ENCODE assay signal across 9 cellular contexts in the genomic region with DNA sequence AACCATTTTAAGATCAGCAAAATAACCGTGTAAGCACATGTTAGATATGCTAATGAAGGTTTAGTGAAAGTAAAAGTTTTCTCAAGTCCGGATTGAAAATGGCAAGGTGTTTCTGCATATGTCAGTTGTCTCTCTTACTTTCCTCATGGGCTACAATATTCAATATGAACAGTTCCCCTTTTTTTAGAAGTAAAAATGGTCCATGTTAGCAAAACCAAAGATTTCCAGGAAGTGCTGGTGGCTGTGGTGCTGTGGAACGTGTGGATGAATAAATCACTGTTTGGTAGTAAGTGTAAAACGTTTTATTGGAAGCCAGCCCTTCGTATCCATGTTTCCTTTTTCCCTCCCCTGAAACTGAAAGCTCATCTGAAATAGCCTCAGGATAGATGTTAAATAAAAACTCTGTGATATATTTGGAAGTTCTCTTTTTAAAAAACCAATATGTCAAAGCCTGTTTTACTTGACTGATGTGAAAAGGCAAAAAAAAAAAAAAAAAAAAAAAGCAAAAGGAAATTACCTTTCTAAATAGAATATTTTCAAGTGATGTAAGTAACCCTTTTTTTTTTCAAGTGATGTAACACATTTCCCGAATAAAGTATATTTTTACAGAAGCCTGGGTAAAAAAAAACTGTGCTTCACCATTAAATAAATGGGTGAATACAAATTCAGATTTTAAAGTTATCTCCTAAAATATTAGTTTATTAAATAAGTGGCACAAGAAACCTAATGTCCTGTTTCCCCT. TPM values are rescaled to one million over a fixed set of nuclear protein-coding genes. Genes with fewer than 3 reads are reported as not detected.
DNase-seq lines count a peak whose midpoint lies in the region; ATAC-seq and TF ChIP-seq lines count a peak whose summit lies in the region.
"Had no signal": no experiment of that assay in that cellular context is flagged by ENCODE, and none has a peak within 500 bp of the region (broad histone marks: within the 10 kb centered on the region; RNA-seq: fewer than 3 reads in every experiment).

No MANE protein-coding gene starts in this region.

- H3K9me3 ChIP-seq in MG63 (no peaks in the 10 kb centered on the region), stomach (no peaks in the 10 kb centered on the region), prostate gland (no peaks in the 10 kb centered on the region)

- peaks cover 19% of the 10 kb centered on the region for H3K27me3 Mint-ChIP-seq in activated T-cell treated with anti-CD3 and anti-CD28 coated beads, Interleukin-2, amount 50 U/mL, for 72 hours (ENCODE audit: low read depth)

- no peaks in the 10 kb centered on the region for H3K9me3 Mint-ChIP-seq in activated T-cell treated with anti-CD3 and anti-CD28 coated beads, Interleukin-2, amount 50 U/mL, for 72 hours

- peak overlapping the region in 4 of 5 donors; percentile 24 to 58 (median 56) for H3K27ac ChIP-seq in stomach
- H3K27ac ChIP-seq in prostate gland: no peak overlapping the region
- H3K27ac ChIP-seq: C4-2B had no signal

- peak overlapping the region; percentile 16 to 70 for H3K4me3 Mint-ChIP-seq in activated T-cell treated with anti-CD3 and anti-CD28 coated beads, Interleukin-2, amount 50 U/mL, for 72 hours

- H3K4me3 ChIP-seq in MG63 (peak overlapping the region; percentile 20), fibroblast of the aortic adventitia (ENCODE audit: low read depth, low read length) (peak overlapping the region; percentile 29), stomach (peak overlapping the region in 3 of 4 donors; percentile 16 to 34 (median 25)), prostate gland (no peak overlapping the region)

- peaks cover 2% of the 10 kb centered on the region in 2 donors for H3K36me3 Mint-ChIP-seq in activated T-cell treated with anti-CD3 and anti-CD28 coated beads, Interleukin-2, amount 50 U/mL, for 72 hours (ENCODE audit: insufficient read depth in 2 of 2)

- H3K4me1 ChIP-seq in stomach (peaks cover 0 to 27% (median 17%) of the 10 kb centered on the region in 4 donors), prostate gland (replicated peaks) (no peaks in the 10 kb centered on the region)

- no peak for TF ChIP-seq EP300 in stomach (IDR thresholded peaks at IDR 0.05)

- TF ChIP-seq CTCF in fibroblast of the aortic adventitia (IDR thresholded peaks at IDR 0.05; ENCODE audit: insufficient read depth, low read length): no peak
- TF ChIP-seq CTCF in stomach (IDR thresholded peaks at IDR 0.05): no peak
- no peak for TF ChIP-seq CTCF in prostate gland (IDR thresholded peaks at IDR 0.05)

- no peak for DNase-seq in activated T-cell treated with anti-CD3 and anti-CD28 coated beads, Interleukin-2, amount 50 U/mL, for 72 hours
- no peak for DNase-seq in activated T-cell treated with anti-CD3 and anti-CD28 coated beads for 4 hours
- no peak for DNase-seq in MG63
- DNase-seq in fibroblast of the aortic adventitia (ENCODE audit: low read depth): peak; percentile 29
- no peak for DNase-seq in stomach
- no peak for DNase-seq in stimulated activated CD4-positive, alpha-beta T cell treated with anti-CD3 and anti-CD28 coated beads, Interleukin-1b, Interleukin-23, amount 100 ng/mL, for 48 hours
- no peak for DNase-seq in prostate gland (ENCODE audit: low spot score)
- no peak for DNase-seq in kidney glomerular epithelial cell (lab: John Stamatoyannopoulos, UW)

- no peak overlapping the region for H3K27ac Mint-ChIP-seq in activated T-cell treated with anti-CD3 and anti-CD28 coated beads, Interleukin-2, amount 50 U/mL, for 72 hours

- H3K36me3 ChIP-seq in MG63: no peaks in the 10 kb centered on the region
- no peaks in the 10 kb centered on the region for H3K36me3 ChIP-seq in stomach
- H3K36me3 ChIP-seq in prostate gland: no peaks in the 10 kb centered on the region

- peaks cover 35% of the 10 kb centered on the region for H3K4me1 Mint-ChIP-seq in activated T-cell treated with anti-CD3 and anti-CD28 coated beads, Interleukin-2, amount 50 U/mL, for 72 hours (ENCODE audit: low read depth)

- TF ChIP-seq POLR2A in stomach (IDR thresholded peaks at IDR 0.05): no peak
- TF ChIP-seq POLR2A in prostate gland (IDR thresholded peaks at IDR 0.05): no peak

- H3K27me3 ChIP-seq in MG63 (no peaks in the 10 kb centered on the region), stomach (no peaks in the 10 kb centered on the region), prostate gland (replicated peaks; ENCODE audit: insufficient read depth) (no peaks in the 10 kb centered on the region)

- intact Hi-C loops in stomach (cut with DNase I; ENCODE audit: low total_unique reads) (no loop called here), prostate gland (cut with DNase I) (no loop called here)

- WGBS in stomach, 5 donors: 3 to 11% (median 8%) methylated on average over 6 of the region's 6 CpGs
- WGBS in prostate gland: 32% methylated on average over 6 of the region's 6 CpGs

- ATAC-seq in activated T-cell treated with anti-CD3 and anti-CD28 coated beads, Interleukin-2, amount 50 U/mL, for 72 hours (replicated peaks in 1 of 2): no peak

RNA-seq across cellular contexts. Expression of a gene that starts 41.9 kb away (rescaled TPM):
- 10 to 100 TPM; 25.0 to 27.1 TPM for total RNA-seq in activated T-cell treated with anti-CD3 and anti-CD28 coated beads, Interleukin-2, amount 50 U/mL, for 72 hours
- total RNA-seq in MG63 (2014; rRNA removed; shearing (Covaris generic); ENCODE audit: low replicate concordance): 0.91 and 0.99 TPM in 2 replicates
- total RNA-seq in fibroblast of the aortic adventitia (ENCODE audit: low replicate concordance): 1.9 and 3.7 TPM in 2 replicates
- total RNA-seq in stomach: 10 to 100 TPM in 4 of 5 donors, 1 to 10 TPM in 1; 9.3 to 92.9 (median 13.0) TPM
- 1 to 10 TPM; 1.9 to 2.6 (median 2.2) TPM for polyA plus RNA-seq in stomach
- 10 to 100 TPM in 1 of 2 donors, 1 to 10 TPM in 1; 4.9 to 65.4 TPM for total RNA-seq in prostate gland

Comparison
In these comparisons a context has a peak if more than half of its experiments do, and no peak if none do; other contexts are left out.
1. H3K4me3 ChIP-seq: peak in MG63 (single experiment), fibroblast of the aortic adventitia (single experiment) and stomach (3 of 4); none in prostate gland (0 of 2).
2. H3K27ac ChIP-seq: peak in stomach (4 of 5); none in prostate gland (0 of 2).